Comparison of ENCODE assay signal across 12 cellular contexts in genomic region chr10:90167174-90168064, GRCh38.
DNase-seq lines count a peak whose midpoint lies in the region; ATAC-seq and TF ChIP-seq lines count a peak whose summit lies in the region.
"Had no signal": no experiment of that assay in that cellular context is flagged by ENCODE, and none has a peak within 500 bp of the region (broad histone marks: within the 10 kb centered on the region; RNA-seq: fewer than 3 reads in every experiment).

No MANE protein-coding gene starts in this region.

- POLR2A ChIA-PET in GM10248 (lab: Yijun Ruan, JAX) = no interaction called here

- 0% methylated on average over 1 of the region's 1 CpG for WGBS in mammary epithelial cell (ENCODE audit: low coverage, missing lambda C conversion rate)

- in situ Hi-C loops in mammary epithelial cell (cut with MboI; ENCODE audit: low sequenced_read_pairs in 2 of 2) = no loop called here

- H3K4me3 ChIP-seq in mammary epithelial cell (replicated peaks in 1 of 3; ENCODE audit: insufficient read depth in 1 of 3, low read depth in 2 of 3, low read length in 3 of 3) = no peak overlapping the region
- H3K4me3 ChIP-seq: spleen had no signal

- H2AFZ ChIP-seq in mammary epithelial cell (ENCODE audit: low read depth, low read length) = peak overlapping the region; percentile 46

- no peaks in the 10 kb centered on the region for H4K20me1 ChIP-seq in mammary epithelial cell (ENCODE audit: insufficient read depth, low read length)

- H3K79me2 ChIP-seq in mammary epithelial cell (ENCODE audit: insufficient read depth, low read length) = no peaks in the 10 kb centered on the region

- H3K27ac ChIP-seq in mammary epithelial cell (ENCODE audit: insufficient read depth, low read depth, low read length) = no peak overlapping the region
- no peak overlapping the region for H3K27ac ChIP-seq in substantia nigra (ENCODE audit: low read depth, low read length, poor library complexity, severe bottlenecking)
- H3K27ac ChIP-seq: spleen, VCaP had no signal

- DNase-seq in GM10248 (ENCODE audit: extremely low spot score) (peak; percentile 10), mammary epithelial cell (peak; percentile 74), substantia nigra (lab: John Stamatoyannopoulos, UW) (no peak), anterior cingulate cortex (lab: John Stamatoyannopoulos, UW) (no peak), epidermal melanocyte (ENCODE audit: insufficient read length, low spot score) (no peak), NCI-H1694 (lab: John Stamatoyannopoulos, UW) (no peak)
- DNase-seq: activated effector memory CD4-positive, alpha-beta T cell treated with Interleukin-2 at 50 U/mL for 16 hours; NCI-H187; spleen had no signal

- BruUV-seq in mammary epithelial cell (replicated peaks; lab: Mats Ljungman, UMichigan) = no TSS peak

- no peaks in the 10 kb centered on the region for H3K36me3 ChIP-seq in mammary epithelial cell (ENCODE audit: insufficient read depth, low read length)
- H3K36me3 ChIP-seq: spleen had no signal

- CTCF ChIA-PET in GM10248 (lab: Yijun Ruan, JAX) = interaction anchor here (1.6 kb wide), 1 partner anchor 80 kb away, joined by 4 read pairs; no protein-coding TSS in a partner anchor
- CTCF ChIA-PET in mammary epithelial cell (lab: Charles Lee; ENCODE audit: low non-redundant PET) = no interaction called here

- intact Hi-C loops in mammary epithelial cell (cut with micrococcal nuclease) = no loop called here

- peaks cover 3% of the 10 kb centered on the region for H3K9me3 ChIP-seq in mammary epithelial cell (replicated peaks; ENCODE audit: insufficient read depth, low read length)

- dilution Hi-C loops in mammary epithelial cell (cut with HindIII; ENCODE audit: low sequenced_read_pairs) = no loop called here

- H3K4me1 ChIP-seq in mammary epithelial cell (ENCODE audit: insufficient read depth, low read length) = peaks cover 12% of the 10 kb centered on the region
- H3K4me1 ChIP-seq: spleen had no signal

- no peak overlapping the region for H3K4me2 ChIP-seq in mammary epithelial cell (ENCODE audit: insufficient read depth, low read depth, low read length)

- no peak overlapping the region for H3K9ac ChIP-seq in mammary epithelial cell (ENCODE audit: insufficient read depth, low read length)

- no peaks in the 10 kb centered on the region for H3K27me3 ChIP-seq in mammary epithelial cell (ENCODE audit: insufficient read depth, low read length)
- H3K27me3 ChIP-seq: spleen had no signal

- TF ChIP-seq CTCF in GM10248 (IDR thresholded peaks at IDR 0.05; ENCODE audit: control extremely low read depth, extremely low read depth, low read depth, missing control alignments) (no peak), mammary epithelial cell (conservative IDR thresholded peaks at IDR 0.05 in 1 of 2, IDR thresholded peaks at IDR 0.05 in 1 of 2; ENCODE audit: extremely low read depth in 1 of 2, insufficient read depth in 1 of 2, low read depth in 1 of 2, low read length in 2 of 2) (no peak)

- ATAC-seq in GM21723 (IDR thresholded peaks at IDR 0.05; ENCODE audit: unreplicated experiment) (peak; percentile 72), HG03565 (IDR thresholded peaks at IDR 0.05; ENCODE audit: unreplicated experiment) (peak; percentile 81)

Comparison
In these comparisons a context has a peak if more than half of its experiments do, and no peak if none do; other contexts are left out.
1. DNase-seq: peak in GM10248 (single experiment) and mammary epithelial cell (single experiment); none in substantia nigra (0 of 49), anterior cingulate cortex (0 of 58), epidermal melanocyte (single experiment) and NCI-H1694 (single experiment).